32 cellular contexts compared by ENCODE assay signal in genomic region chr17:28993645-28994426, GRCh38. TPM values are rescaled to one million over a fixed set of nuclear protein-coding genes. Genes with fewer than 3 reads are reported as not detected.
"Had no signal": no experiment of that assay in that cellular context is flagged by ENCODE, and none has a peak within 500 bp of the region (broad histone marks: within the 10 kb centered on the region; RNA-seq: fewer than 3 reads in every experiment).

No MANE protein-coding gene starts in this region.

- ATAC-seq: activated CD8-positive, alpha-beta T cell treated with anti-CD3 and anti-CD28 coated beads, Interleukin-2, amount 10 ng/mL, durations not matched to agents 7 days and 5 days; PC-3; Right ventricle myocardium inferior had no signal

- H3K4me3 ChIP-seq: Peyer's patch had no signal

- H3K27me3 ChIP-seq: Peyer's patch had no signal

- H3K36me3 ChIP-seq: brain microvascular endothelial cell, Peyer's patch had no signal

- H3K27ac ChIP-seq: brain microvascular endothelial cell, Peyer's patch, RWPE1 had no signal

- DNase-seq: activated CD4-positive, alpha-beta T cell treated with anti-CD3 and anti-CD28 coated beads, Interleukin-2, amount 10 ng/mL, durations not matched to agents 7 days and 5 days; activated CD4-positive, alpha-beta T cell treated with anti-CD3 and anti-CD28 coated beads, Interleukin-2, amount 50 U/mL, for 48 hours; activated CD8-positive, alpha-beta T cell treated with anti-CD3 and anti-CD28 coated beads, Interleukin-2, amount 10 ng/mL, durations not matched to agents 7 days and 5 days; activated gamma-delta T cell; activated naive CD4-positive, alpha-beta T cell treated with Interleukin-2 at 50 U/mL for 16 hours; activated T-cell treated with anti-CD3 and anti-CD28 coated beads, Interleukin-2, amount 50 U/mL, for 24 hours; anterior cingulate cortex; brain microvascular endothelial cell; central memory CD4-positive, alpha-beta T cell; Karpas-422; KBM-7; NCI-H1048; NCI-H1105 treated with DMSO at 0.1 percent for 48 hours; NCI-H1436; NCI-H1694; NCI-H2029; NCI-H345; NCI-H524 treated with DMSO at 0.1 percent for 48 hours; NCI-H748 treated with DMSO at 0.1 percent for 48 hours; NK-92 treated with Interleukin-12 subunit alpha and Interleukin-12 subunit beta, amount 100 ng/mL, for 24 hours; PC-3; Peyer's patch; SIG-M5; SW 1271; T1000 had no signal

- H3K4me1 ChIP-seq: Peyer's patch had no signal

- H3K9me3 ChIP-seq: Peyer's patch had no signal

RNA-seq across cellular contexts. Expression of gene SEZ6, which starts 12.0 kb away (rescaled TPM):
- total RNA-seq: activated CD4-positive, alpha-beta T cell treated with anti-CD3 and anti-CD28 coated beads, Interleukin-2, amount 10 ng/mL, durations not matched to agents 7 days and 5 days; activated CD8-positive, alpha-beta T cell treated with anti-CD3 and anti-CD28 coated beads, Interleukin-2, amount 10 ng/mL, durations not matched to agents 7 days and 5 days; activated T-helper 2 cell treated with anti-CD3 and anti-CD28 coated beads, Interferon-gamma antibody, Interleukin-2, Interleukin-4, amounts not matched to agents 10 μg/mL and 5 μg/mL and 100 μg/mL, durations not matched to agents 14 hours and 24 hours and 36 hours; MCF 10A; NCI-H460; PC-3; Right ventricle myocardium inferior; T-helper 1 cell treated with Interleukin-12 subunit alpha and Interleukin-12 subunit beta and Interleukin-4 antibody, amounts not matched to agents 30 ng/mL and 1 ng/mL, for 36 hours; T-helper 2 cell treated with Interferon-gamma antibody and Interleukin-4, amounts not matched to agents 100 ng/mL and 5 ng/mL, for 36 hours had no signal

RNA-seq across cellular contexts. Expression of gene PIPOX, which starts 49.1 kb away (rescaled TPM):
- total RNA-seq: MCF 10A had no signal
